Comparison of ENCODE assay signal across 22 cellular contexts in the genomic region with DNA sequence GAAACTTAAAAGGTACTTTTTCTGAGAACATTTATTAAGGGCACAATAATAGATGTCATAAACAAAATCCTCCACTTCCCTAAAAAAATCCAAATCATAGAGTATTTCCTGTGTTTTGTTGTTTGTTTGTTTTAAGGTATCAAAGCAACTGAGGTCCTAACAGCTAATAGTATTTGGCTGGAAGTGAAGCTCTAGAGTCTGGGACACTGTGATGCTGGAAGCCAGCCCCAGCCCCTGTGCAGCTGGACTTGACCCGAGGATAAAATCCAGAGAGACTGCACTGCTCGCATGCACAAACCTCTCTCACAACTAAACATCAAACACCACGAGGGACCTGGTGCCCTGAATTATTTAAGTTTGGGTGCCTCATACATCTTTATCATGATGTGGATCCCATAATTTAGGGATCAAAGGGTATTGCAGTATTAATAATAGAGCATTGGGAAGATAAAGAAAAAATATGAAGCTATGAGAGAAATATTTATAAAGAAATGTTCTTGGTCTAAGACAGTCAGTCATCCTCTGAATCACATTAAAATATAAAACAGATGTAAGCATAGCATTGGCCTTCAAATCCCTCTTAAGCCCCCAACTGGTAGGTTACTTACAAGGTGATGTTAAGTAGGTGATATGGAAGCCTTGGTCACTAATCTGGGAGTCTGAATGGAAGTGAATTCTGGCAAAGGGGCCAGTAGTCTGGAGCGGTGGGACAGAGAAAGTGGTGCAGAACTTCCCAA. TPM values are rescaled to one million over a fixed set of nuclear protein-coding genes. Genes with fewer than 3 reads are reported as not detected.
DNase-seq lines count a peak whose midpoint lies in the region; ATAC-seq, FAIRE-seq and TF ChIP-seq lines count a peak whose summit lies in the region.
"Had no signal": no experiment of that assay in that cellular context is flagged by ENCODE, and none has a peak within 500 bp of the region (broad histone marks: within the 10 kb centered on the region; RNA-seq: fewer than 3 reads in every experiment).

No MANE protein-coding gene starts in this region.

- no peaks in the 10 kb centered on the region for H3K9me2 ChIP-seq in neural cell (ENCODE audit: insufficient read depth, low read length)

- no peak for TF ChIP-seq POLR2A in endothelial cell of umbilical vein (IDR thresholded peaks at IDR 0.05; ENCODE audit: low read depth, low read length)

- peaks cover 62% of the 10 kb centered on the region for H3K4me1 Mint-ChIP-seq in HFFc6 (ENCODE audit: low read depth)
- H3K4me1 Mint-ChIP-seq: activated naive CD4-positive, alpha-beta T cell treated with anti-CD3 and anti-CD28 coated beads, Interleukin-2, amount 10 ng/mL, durations not matched to agents 7 days and 5 days; central memory CD8-positive, alpha-beta T cell; nephron progenitor cell had no signal

- POLR2A ChIA-PET in endothelial cell of umbilical vein (lab: Charles Lee): interaction anchor here (0.7 kb wide), 1 partner anchor 1121 kb away, joined by 3 read pairs; no protein-coding TSS in a partner anchor

- FAIRE-seq in endothelial cell of umbilical vein (lab: Jason Lieb, UNC): no peak
- FAIRE-seq: HTR-8/SVneo had no signal

- no peaks in the 10 kb centered on the region for H3K9me3 Mint-ChIP-seq in HFFc6
- H3K9me3 Mint-ChIP-seq: activated naive CD4-positive, alpha-beta T cell treated with anti-CD3 and anti-CD28 coated beads, Interleukin-2, amount 10 ng/mL, durations not matched to agents 7 days and 5 days; central memory CD8-positive, alpha-beta T cell; nephron progenitor cell had no signal

- ATAC-seq in foreskin keratinocyte: no peak
- ATAC-seq: esophagus mucosa had no signal

- H3K27me3 Mint-ChIP-seq in HFFc6 (ENCODE audit: insufficient read depth): no peaks in the 10 kb centered on the region; the same call in 1 of the 2 replicates
- H3K27me3 Mint-ChIP-seq: activated naive CD4-positive, alpha-beta T cell treated with anti-CD3 and anti-CD28 coated beads, Interleukin-2, amount 10 ng/mL, durations not matched to agents 7 days and 5 days; central memory CD8-positive, alpha-beta T cell had no signal

- CTCF ChIA-PET in endothelial cell of umbilical vein (lab: Charles Lee): interaction anchor here (0.5 to 1.3 kb wide), 5 partner anchors 9 to 1365 kb away, joined by 3 to 5 read pairs (median 3); partner anchors contain the start of gene ITGA8

- peak overlapping the region; percentile 26; the same call in 1 of the 2 replicates for H3K4me3 Mint-ChIP-seq in HFFc6
- H3K4me3 Mint-ChIP-seq: activated naive CD4-positive, alpha-beta T cell treated with anti-CD3 and anti-CD28 coated beads, Interleukin-2, amount 10 ng/mL, durations not matched to agents 7 days and 5 days; central memory CD8-positive, alpha-beta T cell; nephron progenitor cell had no signal

- H3K9me3 ChIP-seq in endothelial cell of umbilical vein (replicated peaks; ENCODE audit: control insufficient read depth, insufficient read depth, low read length) (no peaks in the 10 kb centered on the region), neural cell (ENCODE audit: low read length) (no peaks in the 10 kb centered on the region)

- peak overlapping the region; percentile 68 for H3K27ac Mint-ChIP-seq in HFFc6
- H3K27ac Mint-ChIP-seq: activated naive CD4-positive, alpha-beta T cell treated with anti-CD3 and anti-CD28 coated beads, Interleukin-2, amount 10 ng/mL, durations not matched to agents 7 days and 5 days had no signal

- H2AFZ ChIP-seq in endothelial cell of umbilical vein (ENCODE audit: low read depth, low read length) (peak overlapping the region; percentile 27), neural cell (ENCODE audit: low read depth, low read length) (no peak overlapping the region)

- TF ChIP-seq CTCF in HFFc6 (IDR thresholded peaks at IDR 0.05) (no peak), endothelial cell of umbilical vein (IDR thresholded peaks at IDR 0.05; ENCODE audit: extremely low read depth in 1 of 2, insufficient read depth in 1 of 2, low read depth in 1 of 2, low read length in 2 of 2) (no peak), neural cell (IDR thresholded peaks at IDR 0.05; ENCODE audit: poor library complexity, severe bottlenecking) (no peak), foreskin keratinocyte (conservative IDR thresholded peaks at IDR 0.05) (no peak)

- intact Hi-C loops in endothelial cell of umbilical vein (cut with micrococcal nuclease): loop anchor here (1.0 kb wide), 1 partner anchor 9 kb away; no protein-coding TSS in a partner anchor

- no peak for TF ChIP-seq RAD21 in neural cell (conservative IDR thresholded peaks at IDR 0.05)

- DNase-seq in AG20443 (ENCODE audit: low spot score): peak; percentile 35
- no peak for DNase-seq in HFFc6
- no peak for DNase-seq in endothelial cell of umbilical vein (ENCODE audit: low read depth, low spot score)
- DNase-seq in AG08396 (ENCODE audit: low spot score): no peak
- DNase-seq in foreskin keratinocyte: no peak
- DNase-seq in UCSD-AML1 (lab: John Stamatoyannopoulos, UW; ENCODE audit: unreplicated experiment): no peak
- DNase-seq in NCI-H1436 treated with DMSO at 0.1 percent for 48 hours (lab: John Stamatoyannopoulos, UW): no peak
- DNase-seq: activated CD4-positive, CD25-positive, alpha-beta regulatory T cell treated with anti-CD3 and anti-CD28 coated beads, Interleukin-2, amount 50 U/mL, for 72 hours; activated naive CD4-positive, alpha-beta T cell treated with anti-CD3 and anti-CD28 coated beads, Interleukin-2, amount 10 ng/mL, durations not matched to agents 7 days and 5 days; activated T-cell treated with anti-CD3 and anti-CD28 coated beads, Interleukin-2, amount 50 U/mL, for 48 hours; DMS53; MV-4-11; NCI-H1694 treated with DMSO at 0.1 percent for 48 hours; nephron progenitor cell; posterior cingulate gyrus; stimulated activated naive CD4-positive, alpha-beta T cell; SW 1271 had no signal

- no peak overlapping the region for H3K27ac ChIP-seq in endothelial cell of umbilical vein (ENCODE audit: insufficient read depth, low read depth, low read length)
- peak overlapping the region; percentile 89 for H3K27ac ChIP-seq in neural cell (ENCODE audit: low read length)
- no peak overlapping the region for H3K27ac ChIP-seq in foreskin keratinocyte
- H3K27ac ChIP-seq: KMS-11 had no signal

- no peaks in the 10 kb centered on the region for H3K27me3 ChIP-seq in endothelial cell of umbilical vein (ENCODE audit: control insufficient read depth in 2 of 2, insufficient read depth in 2 of 2, low read length in 2 of 2)
- H3K27me3 ChIP-seq in neural cell (ENCODE audit: insufficient read depth, low read depth, low read length): no peaks in the 10 kb centered on the region
- no peaks in the 10 kb centered on the region for H3K27me3 ChIP-seq in foreskin keratinocyte

- BruUV-seq in endothelial cell of umbilical vein (replicated peaks; lab: Mats Ljungman, UMichigan): no TSS peak

- H3K9me1 ChIP-seq in endothelial cell of umbilical vein (replicated peaks; ENCODE audit: control insufficient read depth, extremely low read depth, insufficient read depth, low read length): no peaks in the 10 kb centered on the region

- H3K79me2 ChIP-seq in endothelial cell of umbilical vein (ENCODE audit: control insufficient read depth, insufficient read depth, low read length) (no peaks in the 10 kb centered on the region), neural cell (replicated peaks; ENCODE audit: insufficient read depth, low read length) (no peaks in the 10 kb centered on the region)

- H3K4me2 ChIP-seq in endothelial cell of umbilical vein (ENCODE audit: insufficient read depth, low read length) (peak overlapping the region; percentile 35), neural cell (ENCODE audit: low read length) (no peak overlapping the region)
- H3K4me2 ChIP-seq: KMS-11 had no signal

- H3F3A ChIP-seq in neural cell (ENCODE audit: insufficient read depth, low read length, poor library complexity, severe bottlenecking): peaks cover 4% of the 10 kb centered on the region

- H3K36me3 Mint-ChIP-seq in HFFc6 (ENCODE audit: low read depth): no peaks in the 10 kb centered on the region

- H3K4me1 ChIP-seq in endothelial cell of umbilical vein (ENCODE audit: control insufficient read depth, extremely low read depth, insufficient read depth, low read length) (peaks cover 11% of the 10 kb centered on the region), foreskin keratinocyte (peaks cover 10% of the 10 kb centered on the region)

- dilution Hi-C loops in endothelial cell of umbilical vein (cut with MboI; ENCODE audit: extremely low pct_ligation_motif_present, low sequenced_read_pairs): no loop called here

- no peak for TF ChIP-seq EP300 in neural cell (conservative IDR thresholded peaks at IDR 0.05; ENCODE audit: poor library complexity, severe bottlenecking)

- no peaks in the 10 kb centered on the region for H3K36me3 ChIP-seq in endothelial cell of umbilical vein (ENCODE audit: control insufficient read depth in 2 of 2, extremely low read depth in 1 of 2, insufficient read depth in 2 of 2, low read length in 2 of 2)
- H3K36me3 ChIP-seq in neural cell (ENCODE audit: insufficient read depth, low read length): no peaks in the 10 kb centered on the region

- no peaks in the 10 kb centered on the region for H4K20me1 ChIP-seq in endothelial cell of umbilical vein (replicated peaks; ENCODE audit: control insufficient read depth, extremely low read depth, insufficient read depth, low read length)
- H4K20me1 ChIP-seq in neural cell (ENCODE audit: insufficient read depth): no peaks in the 10 kb centered on the region

- no peak overlapping the region for H3K9ac ChIP-seq in endothelial cell of umbilical vein (replicated peaks; ENCODE audit: extremely low read depth, insufficient read depth, low read length)
- H3K9ac ChIP-seq in neural cell (ENCODE audit: low read length): no peak overlapping the region
- H3K9ac ChIP-seq: KMS-11 had no signal

- no peak overlapping the region for H3K4me3 ChIP-seq in endothelial cell of umbilical vein (replicated peaks in 1 of 3; ENCODE audit: insufficient read depth in 1 of 3, low read depth in 1 of 3, low read length in 3 of 3)
- no peak overlapping the region for H3K4me3 ChIP-seq in neural cell (ENCODE audit: low read length)

TF ChIP-seq in neural cell, 6 proteins besides CTCF, POLR2A, EP300 and RAD21 (continues in another document):
- no peak for TF ChIP-seq SMC3 (conservative IDR thresholded peaks at IDR 0.05; ENCODE audit: poor library complexity)

RNA-seq across cellular contexts. Expression of gene CUBN, which starts 44.5 kb away (rescaled TPM):
- total RNA-seq in HFFc6 (2021; fragmentation: NEBNext Ultra II Directional; extraction: Animal tissue kit (Norgen Biotek cat#: 25700)): 1 to 10 TPM in 3 of 6 experiments, under 1 TPM in 3; 0.43 to 1.7 (median 1.2) TPM
- 2.7 and 3.0 TPM in 2 replicates for total RNA-seq in endothelial cell of umbilical vein
- 3.6 and 4.6 TPM in 2 replicates for polyA plus RNA-seq in endothelial cell of umbilical vein
- polyA plus RNA-seq in endothelial cell of umbilical vein (2011; cell fraction: cytosol; rRNA removed): 2.5 and 3.6 TPM in 2 replicates
- polyA plus RNA-seq in endothelial cell of umbilical vein (2011; cell fraction: nucleus; rRNA removed): 8.7 and 9.2 TPM in 2 replicates
- polyA plus RNA-seq in endothelial cell of umbilical vein (2012): 1.3 and 1.5 TPM in 2 replicates
- 8.7 and 11.7 TPM in 2 replicates for polyA minus RNA-seq in endothelial cell of umbilical vein
- not detected for polyA minus RNA-seq in endothelial cell of umbilical vein (2011; cell fraction: cytosol; rRNA and poly(A)+ RNA removed)
- polyA minus RNA-seq in endothelial cell of umbilical vein (2011; cell fraction: nucleus; rRNA and poly(A)+ RNA removed): 13.3 and 19.8 TPM in 2 replicates
- polyA plus RNA-seq in neural cell: 7.1 and 8.7 TPM in 2 replicates
- 9.7 and 10.5 TPM in 2 replicates for polyA minus RNA-seq in neural cell
- total RNA-seq in foreskin keratinocyte: 0.07 and 0.10 TPM in 2 replicates
- 0.01 and 0.06 TPM in 2 replicates for polyA plus RNA-seq in foreskin keratinocyte
